10 cellular contexts compared by ENCODE assay signal in genomic region chr17:7745748-7746470, GRCh38. TPM values are rescaled to one million over a fixed set of nuclear protein-coding genes. Genes with fewer than 3 reads are reported as not detected.
DNase-seq lines count a peak whose midpoint lies in the region; ATAC-seq and TF ChIP-seq lines count a peak whose summit lies in the region.
"Had no signal": no experiment of that assay in that cellular context is flagged by ENCODE, and none has a peak within 500 bp of the region (broad histone marks: within the 10 kb centered on the region; RNA-seq: fewer than 3 reads in every experiment).

No MANE protein-coding gene starts in this region.

- H3K36me3 ChIP-seq in gastroesophageal sphincter = no peaks in the 10 kb centered on the region

- TF ChIP-seq POLR2A in gastroesophageal sphincter (IDR thresholded peaks at IDR 0.05) = no peak

- peaks cover 0 to 7% (median 0%) of the 10 kb centered on the region in 3 donors for H3K4me1 ChIP-seq in gastroesophageal sphincter
- H3K4me1 ChIP-seq: psoas muscle had no signal

- H3K4me3 ChIP-seq in AG10803 (ENCODE audit: low read length) (no peak overlapping the region), gastroesophageal sphincter (no peak overlapping the region)
- H3K4me3 ChIP-seq: psoas muscle had no signal

- H3K27me3 ChIP-seq in gastroesophageal sphincter = peaks cover 24% of the 10 kb centered on the region

- ATAC-seq in gastroesophageal sphincter (no peak), GM21423 (IDR thresholded peaks at IDR 0.05; ENCODE audit: unreplicated experiment) (no peak)
- ATAC-seq: psoas muscle had no signal

- no peaks in the 10 kb centered on the region for H3K9me3 ChIP-seq in gastroesophageal sphincter
- H3K9me3 ChIP-seq: psoas muscle had no signal

- TF ChIP-seq CTCF in AG10803 (conservative IDR thresholded peaks at IDR 0.05; ENCODE audit: low read length) (peak; percentile 30), VCaP (conservative IDR thresholded peaks at IDR 0.05) (0 out of 2 replicates have a peak, but pooled peaks have one; percentile 14), gastroesophageal sphincter (IDR thresholded peaks at IDR 0.05) (no peak)

- H3K27ac ChIP-seq in VCaP (no peak overlapping the region), gastroesophageal sphincter (no peak overlapping the region)
- H3K27ac ChIP-seq: psoas muscle had no signal

- WGBS in gastroesophageal sphincter (ENCODE audit: low coverage in 1 of 2), 2 donors = 20 to 61% methylated on average over 1 to 6 of the region's 7 CpGs

- DNase-seq in AG10803 (ENCODE audit: low read depth) (peak; percentile 85), KBM-7 (peak; percentile 67), kidney tubule cell (ENCODE audit: low spot score) (peak; percentile 48), NCI-H1436 (lab: John Stamatoyannopoulos, UW) (no peak)
- no peak for DNase-seq in activated CD4-positive, alpha-beta T cell treated with anti-CD3 and anti-CD28 coated beads for 48 hours
- DNase-seq: NCI-H1105 treated with DMSO at 0.1 percent for 48 hours, psoas muscle had no signal

- no peak for TF ChIP-seq EP300 in gastroesophageal sphincter (IDR thresholded peaks at IDR 0.05)

- in situ Hi-C loops in KBM-7 (cut with MboI; ENCODE audit: low pct_unique_long_range_greater_than_20kb, low sequenced_read_pairs) = no loop called here

RNA-seq across cellular contexts. Expression of gene DNAH2, which starts 28.4 kb away (rescaled TPM):
- under 1 TPM in 2 of 4 donors, not detected in 2; 0.08 to 0.31 TPM for total RNA-seq in gastroesophageal sphincter

RNA-seq across cellular contexts. Expression of gene EFNB3, which starts 40.9 kb away (rescaled TPM):
- under 1 TPM in 2 of 4 donors, not detected in 2; 0.27 to 0.52 TPM for total RNA-seq in gastroesophageal sphincter

RNA-seq across cellular contexts. Expression of gene WRAP53, which starts 57.6 kb away (rescaled TPM):
- total RNA-seq in gastroesophageal sphincter = 1 to 10 TPM; 2.8 to 4.7 (median 3.9) TPM

RNA-seq across cellular contexts. Expression of gene TP53, which starts 58.6 kb away (rescaled TPM):
- 10 to 100 TPM; 14.7 to 16.3 (median 15.6) TPM for total RNA-seq in gastroesophageal sphincter

Comparison
In these comparisons a context has a peak if more than half of its experiments do, and no peak if none do; other contexts are left out.
1. DNase-seq: peak in AG10803 (single experiment), KBM-7 (single experiment) and kidney tubule cell (single experiment); none in activated CD4-positive, alpha-beta T cell treated with anti-CD3 and anti-CD28 coated beads for 48 hours (single experiment) and NCI-H1436 (single experiment).
2. CTCF ChIP-seq: peak in AG10803 (single experiment) and VCaP (single experiment); none in gastroesophageal sphincter (0 of 4).